In the genomic region with DNA sequence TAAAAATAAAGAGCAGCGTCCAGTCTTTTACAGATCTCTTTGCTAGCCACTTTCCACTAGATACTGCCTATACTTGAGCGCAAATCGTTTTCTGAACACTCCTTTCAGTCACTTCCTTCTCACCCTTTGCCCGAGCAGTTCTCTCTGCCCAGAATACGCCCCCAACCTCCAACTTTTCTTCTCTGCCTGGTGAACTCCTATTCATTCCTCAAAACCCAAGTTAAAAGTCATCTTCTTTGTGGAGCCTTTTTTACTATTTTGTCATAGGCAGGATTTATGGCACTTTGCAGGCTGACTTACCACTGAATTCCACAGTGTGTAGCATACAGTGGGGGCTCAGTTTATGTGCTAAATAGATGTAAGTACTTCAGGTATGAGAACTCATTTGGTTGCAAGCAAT, we compare ENCODE assay signal across 33 cellular contexts. TPM values are rescaled to one million over a fixed set of nuclear protein-coding genes. Genes with fewer than 3 reads are reported as not detected.
"Had no signal": no experiment of that assay in that cellular context is flagged by ENCODE, and none has a peak within 500 bp of the region (broad histone marks: within the 10 kb centered on the region; RNA-seq: fewer than 3 reads in every experiment).

No MANE protein-coding gene starts in this region.

- H3K4me1 Mint-ChIP-seq: stimulated activated memory B cell treated with anti-CD40 and anti-IgM and Interleukin-4, amounts not matched to agents 10 μg/mL and 1 μg/mL and 100 μg/mL, for 72 hours had no signal

- H3K4me3 ChIP-seq: neural progenitor cell, ovary, psoas muscle, skin epidermis, smooth muscle cell, spleen, suprapubic skin, testis, tibial artery, transverse colon, upper lobe of right lung, uterus had no signal

- H3K9me3 ChIP-seq: ovary, psoas muscle, spleen, suprapubic skin, testis, tibial artery, transverse colon, upper lobe of right lung, uterus had no signal

- H3K27me3 ChIP-seq: neural progenitor cell, ovary, testis, uterus had no signal

- H3K36me3 Mint-ChIP-seq: natural killer cell; neural progenitor cell; stimulated activated memory B cell treated with anti-CD40 and anti-IgM and Interleukin-4, amounts not matched to agents 10 μg/mL and 1 μg/mL and 100 μg/mL, for 72 hours; type B pancreatic cell had no signal

- DNase-seq: natural killer cell; occipital lobe; ovary; psoas muscle; right cardiac atrium; spleen; stimulated activated CD4-positive, alpha-beta T cell treated with anti-CD3 and anti-CD28 coated beads, Interleukin-12 subunit alpha, Interleukin-12 subunit beta, amount 100 ng/mL, for 4 hours; stimulated activated CD4-positive, alpha-beta T cell treated with anti-CD3 and anti-CD28 coated beads, Interleukin-1b, Interleukin-23, amount 100 ng/mL, for 48 hours; stimulated activated CD4-positive, alpha-beta T cell treated with anti-CD3 and anti-CD28 coated beads, Interleukin-4, amount 100 ng/mL, for 1 hour; stimulated activated CD4-positive, alpha-beta T cell treated with anti-CD3 and anti-CD28 coated beads, Interleukin-4, amount 100 ng/mL, for 4 hours; stimulated activated CD8-positive, alpha-beta memory T cell treated with anti-CD3 and anti-CD28 coated beads, Interleukin-4, amount 100 ng/mL, for 48 hours; stimulated activated naive CD4-positive, alpha-beta T cell; stimulated activated naive CD8-positive, alpha-beta T cell treated with anti-CD3 and anti-CD28 coated beads, Interleukin-15, amount 100 ng/mL, for 72 hours; stimulated activated naive CD8-positive, alpha-beta T cell treated with anti-CD3 and anti-CD28 coated beads, Interleukin-15, Interleukin-2, amounts not matched to agents 100 U/mL and 50 U/mL, for 24 hours; substantia nigra; testis; tibial artery; transverse colon; upper lobe of right lung; uterus had no signal

- H3K9ac ChIP-seq: neural progenitor cell, parathyroid adenoma had no signal

- H3K36me3 ChIP-seq: neural progenitor cell, ovary, spleen, suprapubic skin, tibial artery, transverse colon, upper lobe of right lung, uterus had no signal

- H3K27ac ChIP-seq: neural progenitor cell, ovary, parathyroid adenoma, psoas muscle, skin epidermis, spleen, suprapubic skin, testis, tibial artery, transverse colon, upper lobe of right lung, uterus had no signal

- H3K9me3 Mint-ChIP-seq: natural killer cell; nephron; neural progenitor cell; stimulated activated memory B cell treated with anti-CD40 and anti-IgM and Interleukin-4, amounts not matched to agents 10 μg/mL and 1 μg/mL and 100 μg/mL, for 72 hours; stimulated activated naive CD8-positive, alpha-beta T cell treated with anti-CD3 and anti-CD28 coated beads, Interleukin-15, amount 100 ng/mL, for 72 hours; type B pancreatic cell had no signal

- H3K27ac Mint-ChIP-seq: natural killer cell; nephron; neural progenitor cell; progenitor cell of endocrine pancreas; stimulated activated memory B cell treated with anti-CD40 and anti-IgM and Interleukin-4, amounts not matched to agents 10 μg/mL and 1 μg/mL and 100 μg/mL, for 72 hours; stimulated activated naive CD8-positive, alpha-beta T cell treated with anti-CD3 and anti-CD28 coated beads, Interleukin-15, amount 100 ng/mL, for 72 hours; type B pancreatic cell had no signal

- H3K4me3 Mint-ChIP-seq: natural killer cell; nephron; neural progenitor cell; stimulated activated memory B cell treated with anti-CD40 and anti-IgM and Interleukin-4, amounts not matched to agents 10 μg/mL and 1 μg/mL and 100 μg/mL, for 72 hours; stimulated activated naive CD8-positive, alpha-beta T cell treated with anti-CD3 and anti-CD28 coated beads, Interleukin-15, amount 100 ng/mL, for 72 hours; type B pancreatic cell had no signal

- H3K4me1 ChIP-seq: parathyroid adenoma, psoas muscle, testis, uterus had no signal

- H3K79me2 ChIP-seq: parathyroid adenoma had no signal

- H2AFZ ChIP-seq: neural progenitor cell, parathyroid adenoma had no signal

- ATAC-seq: natural killer cell; psoas muscle; right cardiac atrium; sciatic nerve; stimulated activated memory B cell treated with anti-CD40 and anti-IgM and Interleukin-4, amounts not matched to agents 10 μg/mL and 1 μg/mL and 100 μg/mL, for 72 hours; stimulated activated naive CD8-positive, alpha-beta T cell treated with anti-CD3 and anti-CD28 coated beads, Interleukin-15, amount 100 ng/mL, for 72 hours; upper lobe of right lung had no signal

- H3K4me2 ChIP-seq: neural progenitor cell, smooth muscle cell had no signal

RNA-seq across cellular contexts. Expression of a gene that starts 4.0 kb away (rescaled TPM):
- total RNA-seq: natural killer cell, occipital lobe, osteoblast, ovary, progenitor cell of endocrine pancreas, psoas muscle, renal cortical epithelial cell, right cardiac atrium, sciatic nerve, smooth muscle cell, spleen, suprapubic skin, transverse colon, upper lobe of right lung, urinary bladder, uterus had no signal
